Comparison of ENCODE assay signal across 30 cellular contexts in genomic region chr21:42429021-42429420, GRCh38. TPM values are rescaled to one million over a fixed set of nuclear protein-coding genes. Genes with fewer than 3 reads are reported as not detected.
"Had no signal": no experiment of that assay in that cellular context is flagged by ENCODE, and none has a peak within 500 bp of the region (broad histone marks: within the 10 kb centered on the region; RNA-seq: fewer than 3 reads in every experiment).

No MANE protein-coding gene starts in this region.

- H3K4me3 Mint-ChIP-seq: activated CD4-positive, alpha-beta memory T cell treated with anti-CD3 and anti-CD28 coated beads, Interleukin-2, amount 10 ng/mL, durations not matched to agents 7 days and 5 days; activated naive CD8-positive, alpha-beta T cell treated with anti-CD3 and anti-CD28 coated beads, Interleukin-2, amount 10 ng/mL, durations not matched to agents 7 days and 5 days; central memory CD8-positive, alpha-beta T cell had no signal

- ATAC-seq: activated CD4-positive, CD25-positive, alpha-beta regulatory T cell treated with anti-CD3 and anti-CD28 coated beads, Interleukin-2, amount 50 U/mL, for 24 hours; Panc1 had no signal

- H3K4me1 ChIP-seq: ascending aorta, SJCRH30 had no signal

- H3K36me3 ChIP-seq: ascending aorta, cardiac muscle cell, MG63, SJCRH30 had no signal

- FAIRE-seq: TTC549 had no signal

- H3K27me3 Mint-ChIP-seq: activated CD4-positive, alpha-beta memory T cell treated with anti-CD3 and anti-CD28 coated beads, Interleukin-2, amount 10 ng/mL, durations not matched to agents 7 days and 5 days; activated naive CD8-positive, alpha-beta T cell treated with anti-CD3 and anti-CD28 coated beads, Interleukin-2, amount 10 ng/mL, durations not matched to agents 7 days and 5 days; central memory CD8-positive, alpha-beta T cell had no signal

- H3K27ac ChIP-seq: ascending aorta, cardiac muscle cell, SJCRH30, SK-N-MC had no signal

- DNase-seq: activated CD4-positive, alpha-beta memory T cell treated with anti-CD3 and anti-CD28 coated beads, Interleukin-2, amount 10 ng/mL, durations not matched to agents 7 days and 5 days; activated CD4-positive, alpha-beta T cell treated with anti-CD3 and anti-CD28 coated beads for 4 hours; activated CD4-positive, alpha-beta T cell treated with anti-CD3 and anti-CD28 coated beads, Interleukin-2, amount 50 U/mL, for 1 hour; activated effector memory CD4-positive, alpha-beta T cell treated with Interleukin-2 at 50 U/mL for 16 hours; activated naive CD4-positive, alpha-beta T cell treated with anti-CD3 and anti-CD28 coated beads, Interleukin-2, amount 50 U/mL, for 16 hours; activated naive CD8-positive, alpha-beta T cell treated with anti-CD3 and anti-CD28 coated beads, Interleukin-2, amount 10 ng/mL, durations not matched to agents 7 days and 5 days; activated T-cell treated with anti-CD3 and anti-CD28 coated beads, Interleukin-2, amount 50 U/mL, for 48 hours; amygdala; Kasumi-1; KG1; MG63; NCI-H1048; NCI-H1436 treated with DMSO at 0.1 percent for 48 hours; NCI-H1694 treated with DMSO at 0.1 percent for 48 hours; NCI-H2029; NCI-H345; NCI-H524 treated with DMSO at 0.1 percent for 48 hours; SHP77; SJCRH30; T1000 had no signal

- H3K9me3 Mint-ChIP-seq: central memory CD8-positive, alpha-beta T cell had no signal

- H3K9me3 ChIP-seq: MG63 had no signal

- H3K27me3 ChIP-seq: ascending aorta, SJCRH30 had no signal

- H3K27ac Mint-ChIP-seq: activated CD4-positive, alpha-beta memory T cell treated with anti-CD3 and anti-CD28 coated beads, Interleukin-2, amount 10 ng/mL, durations not matched to agents 7 days and 5 days; activated naive CD8-positive, alpha-beta T cell treated with anti-CD3 and anti-CD28 coated beads, Interleukin-2, amount 10 ng/mL, durations not matched to agents 7 days and 5 days had no signal

- H3K4me3 ChIP-seq: ascending aorta, cardiac muscle cell, MG63, SJCRH30, SK-N-MC had no signal

RNA-seq across cellular contexts. Expression of gene UBASH3A, which starts 25.3 kb away (rescaled TPM):
- total RNA-seq: cardiac muscle cell, chondrocyte, NCI-H460, RPMI7951, SJCRH30 had no signal
- polyA plus RNA-seq: cardiac muscle cell had no signal

RNA-seq across cellular contexts. Expression of gene TMPRSS3, which starts 33.2 kb away (rescaled TPM):
- total RNA-seq: ascending aorta, cardiac muscle cell, chondrocyte, RPMI7951, SJCRH30 had no signal
- polyA plus RNA-seq: cardiac muscle cell had no signal
